In the genomic region with DNA sequence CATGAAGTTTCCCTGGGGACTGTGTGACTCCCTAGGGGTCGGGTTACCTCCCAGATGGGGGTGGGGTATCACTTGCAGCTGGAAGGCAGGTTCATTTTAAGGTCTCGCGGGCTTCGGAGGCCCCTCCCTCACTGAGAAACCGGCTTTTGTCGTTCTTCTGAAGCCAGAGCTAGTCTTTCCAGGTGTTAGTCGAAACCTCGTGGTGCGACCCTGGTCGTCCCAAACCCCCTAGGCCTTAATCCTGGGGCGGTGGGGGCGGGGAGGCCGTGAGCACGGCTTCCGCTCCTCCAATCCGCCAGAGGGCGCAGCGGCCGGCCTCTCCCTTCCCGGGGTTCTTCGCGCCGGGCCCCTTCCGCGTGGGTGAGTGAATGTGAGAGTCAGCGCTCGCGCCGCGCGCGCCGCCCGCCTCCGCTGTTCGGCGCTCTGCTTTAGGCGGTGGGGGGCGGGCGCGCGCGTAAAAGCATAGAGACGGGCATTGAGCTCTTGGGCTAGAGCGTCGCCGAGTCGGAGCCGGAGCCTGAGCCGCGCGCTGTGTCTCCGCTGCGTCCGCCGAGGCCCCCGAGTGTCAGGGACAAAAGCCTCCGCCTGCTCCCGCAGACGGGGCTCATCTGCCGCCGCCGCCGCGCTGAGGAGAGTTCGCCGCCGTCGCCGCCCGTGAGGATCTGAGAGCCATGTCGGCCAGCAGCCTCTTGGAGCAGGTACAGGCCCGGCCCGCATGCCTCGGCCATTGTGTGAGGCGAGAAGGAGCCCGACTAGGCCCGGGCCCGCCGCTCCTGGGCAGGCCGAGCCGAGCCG, we compare ENCODE assay signal across 8 cellular contexts. TPM values are rescaled to one million over a fixed set of nuclear protein-coding genes. Genes with fewer than 3 reads are reported as not detected.
A peak's percentile ranks its signal among the peaks of the same experiment; 100 is the strongest.
DNase-seq lines count a peak whose midpoint lies in the region; ATAC-seq and TF ChIP-seq lines count a peak whose summit lies in the region.

A gene (plus strand): TSS at position 491 of the 795 bp plus-strand sequence. CDS start 181 bp downstream, at position 672.

- H3K27ac ChIP-seq in osteoblast (ENCODE audit: low read depth, low read length) (peak within 1 kb of the TSS; percentile 85), thoracic aorta (peak within 1 kb of the TSS; percentile 85 to 92)

- H3K4me1 ChIP-seq in osteoblast (ENCODE audit: insufficient read depth, low read length): peaks cover 17% of the 10 kb centered on the region
- H3K4me1 ChIP-seq in thoracic aorta (ENCODE audit: control insufficient read depth in 1 of 2, low read depth in 2 of 2): peaks cover 22 to 46% of the 10 kb centered on the region in 2 donors

- TF ChIP-seq CTCF in GM10248 (IDR thresholded peaks at IDR 0.05; ENCODE audit: control extremely low read depth, extremely low read depth, low read depth, missing control alignments) (peak; percentile 92), osteoblast (IDR thresholded peaks at IDR 0.05; ENCODE audit: extremely low read depth, low read depth, low read length) (peak; percentile 81), thoracic aorta (IDR thresholded peaks at IDR 0.05) (peak; percentile 92)

- H3K36me3 Mint-ChIP-seq in activated naive CD4-positive, alpha-beta T cell treated with anti-CD3 and anti-CD28 coated beads, Interleukin-2, amount 50 U/mL, for 72 hours: peaks cover 28 to 36% of the 10 kb centered on the region in 2 donors

- H3K9me3 Mint-ChIP-seq in activated naive CD4-positive, alpha-beta T cell treated with anti-CD3 and anti-CD28 coated beads, Interleukin-2, amount 50 U/mL, for 72 hours: no peaks in the 10 kb centered on the region

- ATAC-seq in HG02588 (IDR thresholded peaks at IDR 0.05; ENCODE audit: unreplicated experiment) (peak; percentile 84), SK-N-SH treated with all-trans-retinoic acid at 6 μM for 48 hours (peak; percentile 96), thoracic aorta (ENCODE audit: insufficient number of reproducible peaks, low FRiP score, low read depth) (peak; percentile 92)
- peak; percentile 95 to 96 for ATAC-seq in activated naive CD4-positive, alpha-beta T cell treated with anti-CD3 and anti-CD28 coated beads, Interleukin-2, amount 50 U/mL, for 72 hours

- H3K27ac Mint-ChIP-seq in activated naive CD4-positive, alpha-beta T cell treated with anti-CD3 and anti-CD28 coated beads, Interleukin-2, amount 50 U/mL, for 72 hours: peak within 1 kb of the TSS; percentile 99

- CTCF ChIA-PET in GM10248 (lab: Yijun Ruan, JAX): interaction anchor here (0.6 to 2.3 kb wide), 35 partner anchors 9 to 481 kb away, joined by 3 to 44 read pairs (median 4); a partner anchor contains a TSS

- H3K9me3 ChIP-seq in osteoblast (ENCODE audit: low read depth, low read length) (no peaks in the 10 kb centered on the region), thoracic aorta (no peaks in the 10 kb centered on the region)

- peak within 1 kb of the TSS; percentile 98 for H2AFZ ChIP-seq in osteoblast (ENCODE audit: low read length)

- H3K79me2 ChIP-seq in osteoblast (ENCODE audit: insufficient read depth, low read length): peaks cover 47% of the 10 kb centered on the region

- peaks cover 31% of the 10 kb centered on the region for H4K20me1 ChIP-seq in osteoblast (ENCODE audit: insufficient read depth, low read length)

- H3K27me3 ChIP-seq in osteoblast (ENCODE audit: insufficient read depth, low read length) (no peaks in the 10 kb centered on the region), thoracic aorta (replicated peaks; ENCODE audit: insufficient read depth) (no peaks in the 10 kb centered on the region)

- DNase-seq in GM10248 (ENCODE audit: extremely low spot score): peak; percentile 96
- DNase-seq in NCI-H1092 (lab: John Stamatoyannopoulos, UW): peak; percentile 98
- DNase-seq in activated naive CD4-positive, alpha-beta T cell treated with anti-CD3 and anti-CD28 coated beads, Interleukin-2, amount 50 U/mL, for 72 hours (ENCODE audit: low spot score in 2 of 2): peak; percentile 94 to 98
- DNase-seq in glomerular visceral epithelial cell (ENCODE audit: extremely low spot score): peak; percentile 98
- peak; percentile 98 for DNase-seq in osteoblast (ENCODE audit: insufficient read length, low spot score, missing footprints)
- DNase-seq in thoracic aorta (ENCODE audit: low spot score): peak; percentile 91

- H3K4me2 ChIP-seq in osteoblast (ENCODE audit: insufficient read depth, low read length): peak within 1 kb of the TSS; percentile 98

- H3K36me3 ChIP-seq in osteoblast (ENCODE audit: insufficient read depth, low read length) (peaks cover 29% of the 10 kb centered on the region), thoracic aorta (peaks cover 8% of the 10 kb centered on the region)

- H3K4me3 ChIP-seq in osteoblast (ENCODE audit: insufficient read depth, low read length) (peak within 1 kb of the TSS; percentile 97), thoracic aorta (peak within 1 kb of the TSS; percentile 91)

- POLR2A ChIA-PET in GM10248 (lab: Yijun Ruan, JAX): interaction anchor here (0.5 to 1.4 kb wide), 8 partner anchors 10 to 231 kb away, joined by 3 to 15 read pairs (median 4); a partner anchor contains a TSS

TF ChIP-seq in SK-N-SH treated with all-trans-retinoic acid at 6 μM for 48 hours, 23 proteins besides CTCF, POLR2A, EP300 and RAD21 (continues in another document):
- TF ChIP-seq ARNTL (CRISPR knock-in tag; IDR thresholded peaks at IDR 0.05; ENCODE audit: borderline replicate concordance, low read depth) (no peak), ZNF8 (CRISPR knock-in tag; IDR thresholded peaks at IDR 0.05) (peak; percentile 6; the same call in 1 of the 2 replicates), BACH2 (CRISPR knock-in tag; IDR thresholded peaks at IDR 0.05; ENCODE audit: borderline replicate concordance) (no peak), TCF4 (CRISPR knock-in tag; IDR thresholded peaks at IDR 0.05; ENCODE audit: borderline replicate concordance) (peak; percentile 16; the same call in 1 of the 2 replicates), CSDC2 (CRISPR knock-in tag; IDR thresholded peaks at IDR 0.05) (no peak), RARB (CRISPR knock-in tag; IDR thresholded peaks at IDR 0.05) (no peak), ZNF565 (CRISPR knock-in tag; conservative IDR thresholded peaks at IDR 0.05; ENCODE audit: low read depth) (no peak), OSR1 (CRISPR knock-in tag; IDR thresholded peaks at IDR 0.05) (no peak), ZFP3 (CRISPR knock-in tag; IDR thresholded peaks at IDR 0.05) (peak; percentile 85), ZFP30 (CRISPR knock-in tag; IDR thresholded peaks at IDR 0.05) (no peak)
- TF ChIP-seq, protein P1, sequence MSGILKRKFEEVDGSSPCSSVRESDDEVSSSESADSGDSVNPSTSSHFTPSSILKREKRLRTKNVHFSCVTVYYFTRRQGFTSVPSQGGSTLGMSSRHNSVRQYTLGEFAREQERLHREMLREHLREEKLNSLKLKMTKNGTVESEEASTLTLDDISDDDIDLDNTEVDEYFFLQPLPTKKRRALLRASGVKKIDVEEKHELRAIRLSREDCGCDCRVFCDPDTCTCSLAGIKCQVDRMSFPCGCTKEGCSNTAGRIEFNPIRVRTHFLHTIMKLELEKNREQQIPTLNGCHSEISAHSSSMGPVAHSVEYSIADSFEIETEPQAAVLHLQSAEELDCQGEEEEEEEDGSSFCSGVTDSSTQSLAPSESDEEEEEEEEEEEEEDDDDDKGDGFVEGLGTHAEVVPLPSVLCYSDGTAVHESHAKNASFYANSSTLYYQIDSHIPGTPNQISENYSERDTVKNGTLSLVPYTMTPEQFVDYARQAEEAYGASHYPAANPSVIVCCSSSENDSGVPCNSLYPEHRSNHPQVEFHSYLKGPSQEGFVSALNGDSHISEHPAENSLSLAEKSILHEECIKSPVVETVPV (CRISPR knock-in tag; IDR thresholded peaks at IDR 0.05): no peak
- TF ChIP-seq, protein P2, sequence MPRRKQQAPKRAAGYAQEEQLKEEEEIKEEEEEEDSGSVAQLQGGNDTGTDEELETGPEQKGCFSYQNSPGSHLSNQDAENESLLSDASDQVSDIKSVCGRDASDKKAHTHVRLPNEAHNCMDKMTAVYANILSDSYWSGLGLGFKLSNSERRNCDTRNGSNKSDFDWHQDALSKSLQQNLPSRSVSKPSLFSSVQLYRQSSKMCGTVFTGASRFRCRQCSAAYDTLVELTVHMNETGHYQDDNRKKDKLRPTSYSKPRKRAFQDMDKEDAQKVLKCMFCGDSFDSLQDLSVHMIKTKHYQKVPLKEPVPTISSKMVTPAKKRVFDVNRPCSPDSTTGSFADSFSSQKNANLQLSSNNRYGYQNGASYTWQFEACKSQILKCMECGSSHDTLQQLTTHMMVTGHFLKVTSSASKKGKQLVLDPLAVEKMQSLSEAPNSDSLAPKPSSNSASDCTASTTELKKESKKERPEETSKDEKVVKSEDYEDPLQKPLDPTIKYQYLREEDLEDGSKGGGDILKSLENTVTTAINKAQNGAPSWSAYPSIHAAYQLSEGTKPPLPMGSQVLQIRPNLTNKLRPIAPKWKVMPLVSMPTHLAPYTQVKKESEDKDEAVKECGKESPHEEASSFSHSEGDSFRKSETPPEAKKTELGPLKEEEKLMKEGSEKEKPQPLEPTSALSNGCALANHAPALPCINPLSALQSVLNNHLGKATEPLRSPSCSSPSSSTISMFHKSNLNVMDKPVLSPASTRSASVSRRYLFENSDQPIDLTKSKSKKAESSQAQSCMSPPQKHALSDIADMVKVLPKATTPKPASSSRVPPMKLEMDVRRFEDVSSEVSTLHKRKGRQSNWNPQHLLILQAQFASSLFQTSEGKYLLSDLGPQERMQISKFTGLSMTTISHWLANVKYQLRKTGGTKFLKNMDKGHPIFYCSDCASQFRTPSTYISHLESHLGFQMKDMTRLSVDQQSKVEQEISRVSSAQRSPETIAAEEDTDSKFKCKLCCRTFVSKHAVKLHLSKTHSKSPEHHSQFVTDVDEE (CRISPR knock-in tag; IDR thresholded peaks at IDR 0.05): peak; percentile 74; the same call in 1 of the 2 replicates
- TF ChIP-seq, protein P3, sequence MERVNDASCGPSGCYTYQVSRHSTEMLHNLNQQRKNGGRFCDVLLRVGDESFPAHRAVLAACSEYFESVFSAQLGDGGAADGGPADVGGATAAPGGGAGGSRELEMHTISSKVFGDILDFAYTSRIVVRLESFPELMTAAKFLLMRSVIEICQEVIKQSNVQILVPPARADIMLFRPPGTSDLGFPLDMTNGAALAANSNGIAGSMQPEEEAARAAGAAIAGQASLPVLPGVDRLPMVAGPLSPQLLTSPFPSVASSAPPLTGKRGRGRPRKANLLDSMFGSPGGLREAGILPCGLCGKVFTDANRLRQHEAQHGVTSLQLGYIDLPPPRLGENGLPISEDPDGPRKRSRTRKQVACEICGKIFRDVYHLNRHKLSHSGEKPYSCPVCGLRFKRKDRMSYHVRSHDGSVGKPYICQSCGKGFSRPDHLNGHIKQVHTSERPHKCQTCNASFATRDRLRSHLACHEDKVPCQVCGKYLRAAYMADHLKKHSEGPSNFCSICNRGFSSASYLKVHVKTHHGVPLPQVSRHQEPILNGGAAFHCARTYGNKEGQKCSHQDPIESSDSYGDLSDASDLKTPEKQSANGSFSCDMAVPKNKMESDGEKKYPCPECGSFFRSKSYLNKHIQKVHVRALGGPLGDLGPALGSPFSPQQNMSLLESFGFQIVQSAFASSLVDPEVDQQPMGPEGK (CRISPR knock-in tag; IDR thresholded peaks at IDR 0.05; ENCODE audit: borderline replicate concordance): peak; percentile 48; the same call in 1 of the 2 replicates

RNA-seq across cellular contexts. Expression of the gene that starts here (rescaled TPM):
- 10 to 100 TPM; 65.7 to 78.0 TPM for total RNA-seq in activated naive CD4-positive, alpha-beta T cell treated with anti-CD3 and anti-CD28 coated beads, Interleukin-2, amount 50 U/mL, for 72 hours
- total RNA-seq in osteoblast: 56.9 and 63.0 TPM in 2 replicates
- 10 to 100 TPM; 36.4 to 53.0 TPM for total RNA-seq in thoracic aorta

Comparison
In these comparisons a context has a peak if more than half of its experiments do, and no peak if none do; other contexts are left out.
1. Peak in every context shown above with its lines: DNase-seq, ATAC-seq, H3K4me3 ChIP-seq and H3K27ac ChIP-seq.